2 cellular contexts compared by ENCODE assay signal in genomic region chr19:50030937-50031336, GRCh38.
TF ChIP-seq lines count a peak whose summit lies in the region.

No MANE protein-coding gene starts in this region.

TF ChIP-seq in liver, 16 proteins besides CTCF, POLR2A, EP300 and RAD21:
- TF ChIP-seq NR2F2 (IDR thresholded peaks at IDR 0.05) (peak; percentile 71), MAX (IDR thresholded peaks at IDR 0.05) (no peak), RXRA (IDR thresholded peaks at IDR 0.05) (peak in 1 of 2 donors; percentile 13), TAF1 (conservative IDR thresholded peaks at IDR 0.05) (no peak), JUND (IDR thresholded peaks at IDR 0.05) (no peak)

TF ChIP-seq in HepG2, 621 proteins besides CTCF, POLR2A, EP300 and RAD21:
- TF ChIP-seq, protein P1, sequence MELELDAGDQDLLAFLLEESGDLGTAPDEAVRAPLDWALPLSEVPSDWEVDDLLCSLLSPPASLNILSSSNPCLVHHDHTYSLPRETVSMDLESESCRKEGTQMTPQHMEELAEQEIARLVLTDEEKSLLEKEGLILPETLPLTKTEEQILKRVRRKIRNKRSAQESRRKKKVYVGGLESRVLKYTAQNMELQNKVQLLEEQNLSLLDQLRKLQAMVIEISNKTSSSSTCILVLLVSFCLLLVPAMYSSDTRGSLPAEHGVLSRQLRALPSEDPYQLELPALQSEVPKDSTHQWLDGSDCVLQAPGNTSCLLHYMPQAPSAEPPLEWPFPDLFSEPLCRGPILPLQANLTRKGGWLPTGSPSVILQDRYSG (CRISPR knock-in tag; IDR thresholded peaks at IDR 0.05) = no peak
- no peak for TF ChIP-seq ZBTB10 (CRISPR knock-in tag; IDR thresholded peaks at IDR 0.05; ENCODE audit: borderline replicate concordance)
- TF ChIP-seq ZNF598 (CRISPR knock-in tag; IDR thresholded peaks at IDR 0.05; ENCODE audit: borderline replicate concordance) = no peak
- TF ChIP-seq, protein P2, sequence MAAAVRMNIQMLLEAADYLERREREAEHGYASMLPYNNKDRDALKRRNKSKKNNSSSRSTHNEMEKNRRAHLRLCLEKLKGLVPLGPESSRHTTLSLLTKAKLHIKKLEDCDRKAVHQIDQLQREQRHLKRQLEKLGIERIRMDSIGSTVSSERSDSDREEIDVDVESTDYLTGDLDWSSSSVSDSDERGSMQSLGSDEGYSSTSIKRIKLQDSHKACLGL (CRISPR knock-in tag; IDR thresholded peaks at IDR 0.05) = no peak
- TF ChIP-seq, protein P3, sequence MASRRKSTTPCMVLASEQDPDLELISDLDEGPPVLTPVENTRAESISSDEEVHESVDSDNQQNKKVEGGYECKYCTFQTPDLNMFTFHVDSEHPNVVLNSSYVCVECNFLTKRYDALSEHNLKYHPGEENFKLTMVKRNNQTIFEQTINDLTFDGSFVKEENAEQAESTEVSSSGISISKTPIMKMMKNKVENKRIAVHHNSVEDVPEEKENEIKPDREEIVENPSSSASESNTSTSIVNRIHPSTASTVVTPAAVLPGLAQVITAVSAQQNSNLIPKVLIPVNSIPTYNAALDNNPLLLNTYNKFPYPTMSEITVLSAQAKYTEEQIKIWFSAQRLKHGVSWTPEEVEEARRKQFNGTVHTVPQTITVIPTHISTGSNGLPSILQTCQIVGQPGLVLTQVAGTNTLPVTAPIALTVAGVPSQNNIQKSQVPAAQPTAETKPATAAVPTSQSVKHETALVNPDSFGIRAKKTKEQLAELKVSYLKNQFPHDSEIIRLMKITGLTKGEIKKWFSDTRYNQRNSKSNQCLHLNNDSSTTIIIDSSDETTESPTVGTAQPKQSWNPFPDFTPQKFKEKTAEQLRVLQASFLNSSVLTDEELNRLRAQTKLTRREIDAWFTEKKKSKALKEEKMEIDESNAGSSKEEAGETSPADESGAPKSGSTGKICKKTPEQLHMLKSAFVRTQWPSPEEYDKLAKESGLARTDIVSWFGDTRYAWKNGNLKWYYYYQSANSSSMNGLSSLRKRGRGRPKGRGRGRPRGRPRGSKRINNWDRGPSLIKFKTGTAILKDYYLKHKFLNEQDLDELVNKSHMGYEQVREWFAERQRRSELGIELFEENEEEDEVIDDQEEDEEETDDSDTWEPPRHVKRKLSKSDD (CRISPR knock-in tag; IDR thresholded peaks at IDR 0.05; ENCODE audit: low read depth) = no peak
- TF ChIP-seq ZNF225 (CRISPR knock-in tag; IDR thresholded peaks at IDR 0.05) = no peak
- TF ChIP-seq CBX2 (IDR thresholded peaks at IDR 0.05; ENCODE audit: low read depth, low read length) = no peak
- no peak for TF ChIP-seq CBX2 (CRISPR knock-in tag; IDR thresholded peaks at IDR 0.05; ENCODE audit: low read depth)
- TF ChIP-seq PAF1 (CRISPR knock-in tag; IDR thresholded peaks at IDR 0.05) = no peak
- TF ChIP-seq, protein P4, sequence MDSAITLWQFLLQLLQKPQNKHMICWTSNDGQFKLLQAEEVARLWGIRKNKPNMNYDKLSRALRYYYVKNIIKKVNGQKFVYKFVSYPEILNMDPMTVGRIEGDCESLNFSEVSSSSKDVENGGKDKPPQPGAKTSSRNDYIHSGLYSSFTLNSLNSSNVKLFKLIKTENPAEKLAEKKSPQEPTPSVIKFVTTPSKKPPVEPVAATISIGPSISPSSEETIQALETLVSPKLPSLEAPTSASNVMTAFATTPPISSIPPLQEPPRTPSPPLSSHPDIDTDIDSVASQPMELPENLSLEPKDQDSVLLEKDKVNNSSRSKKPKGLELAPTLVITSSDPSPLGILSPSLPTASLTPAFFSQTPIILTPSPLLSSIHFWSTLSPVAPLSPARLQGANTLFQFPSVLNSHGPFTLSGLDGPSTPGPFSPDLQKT (CRISPR knock-in tag; IDR thresholded peaks at IDR 0.05; ENCODE audit: borderline replicate concordance) = no peak
- TF ChIP-seq, protein P5, sequence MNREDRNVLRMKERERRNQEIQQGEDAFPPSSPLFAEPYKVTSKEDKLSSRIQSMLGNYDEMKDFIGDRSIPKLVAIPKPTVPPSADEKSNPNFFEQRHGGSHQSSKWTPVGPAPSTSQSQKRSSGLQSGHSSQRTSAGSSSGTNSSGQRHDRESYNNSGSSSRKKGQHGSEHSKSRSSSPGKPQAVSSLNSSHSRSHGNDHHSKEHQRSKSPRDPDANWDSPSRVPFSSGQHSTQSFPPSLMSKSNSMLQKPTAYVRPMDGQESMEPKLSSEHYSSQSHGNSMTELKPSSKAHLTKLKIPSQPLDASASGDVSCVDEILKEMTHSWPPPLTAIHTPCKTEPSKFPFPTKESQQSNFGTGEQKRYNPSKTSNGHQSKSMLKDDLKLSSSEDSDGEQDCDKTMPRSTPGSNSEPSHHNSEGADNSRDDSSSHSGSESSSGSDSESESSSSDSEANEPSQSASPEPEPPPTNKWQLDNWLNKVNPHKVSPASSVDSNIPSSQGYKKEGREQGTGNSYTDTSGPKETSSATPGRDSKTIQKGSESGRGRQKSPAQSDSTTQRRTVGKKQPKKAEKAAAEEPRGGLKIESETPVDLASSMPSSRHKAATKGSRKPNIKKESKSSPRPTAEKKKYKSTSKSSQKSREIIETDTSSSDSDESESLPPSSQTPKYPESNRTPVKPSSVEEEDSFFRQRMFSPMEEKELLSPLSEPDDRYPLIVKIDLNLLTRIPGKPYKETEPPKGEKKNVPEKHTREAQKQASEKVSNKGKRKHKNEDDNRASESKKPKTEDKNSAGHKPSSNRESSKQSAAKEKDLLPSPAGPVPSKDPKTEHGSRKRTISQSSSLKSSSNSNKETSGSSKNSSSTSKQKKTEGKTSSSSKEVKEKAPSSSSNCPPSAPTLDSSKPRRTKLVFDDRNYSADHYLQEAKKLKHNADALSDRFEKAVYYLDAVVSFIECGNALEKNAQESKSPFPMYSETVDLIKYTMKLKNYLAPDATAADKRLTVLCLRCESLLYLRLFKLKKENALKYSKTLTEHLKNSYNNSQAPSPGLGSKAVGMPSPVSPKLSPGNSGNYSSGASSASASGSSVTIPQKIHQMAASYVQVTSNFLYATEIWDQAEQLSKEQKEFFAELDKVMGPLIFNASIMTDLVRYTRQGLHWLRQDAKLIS (CRISPR knock-in tag; IDR thresholded peaks at IDR 0.05) = no peak
- TF ChIP-seq PREB (CRISPR knock-in tag; IDR thresholded peaks at IDR 0.05) = no peak
- TF ChIP-seq SP1 (IDR thresholded peaks at IDR 0.05) = no peak
- TF ChIP-seq SP1 (CRISPR knock-in tag; IDR thresholded peaks at IDR 0.05) = no peak
- no peak for TF ChIP-seq ELF3 (CRISPR knock-in tag; IDR thresholded peaks at IDR 0.05)
- no peak for TF ChIP-seq ZBTB42 (CRISPR knock-in tag; IDR thresholded peaks at IDR 0.05)
- no peak for TF ChIP-seq ZSCAN29 (CRISPR knock-in tag; conservative IDR thresholded peaks at IDR 0.05)
- TF ChIP-seq ZNF678 (CRISPR knock-in tag; IDR thresholded peaks at IDR 0.05) = no peak
- no peak for TF ChIP-seq ZNF232 (CRISPR knock-in tag; IDR thresholded peaks at IDR 0.05; ENCODE audit: borderline replicate concordance)
- TF ChIP-seq SIN3B (IDR thresholded peaks at IDR 0.05; ENCODE audit: low read length) = no peak
- no peak for TF ChIP-seq ATF1 (CRISPR knock-in tag; IDR thresholded peaks at IDR 0.05)
- no peak for TF ChIP-seq ZKSCAN8 (CRISPR knock-in tag; IDR thresholded peaks at IDR 0.05; ENCODE audit: borderline replicate concordance)
